Comparison of ENCODE assay signal across 8 cellular contexts in the genomic region with DNA sequence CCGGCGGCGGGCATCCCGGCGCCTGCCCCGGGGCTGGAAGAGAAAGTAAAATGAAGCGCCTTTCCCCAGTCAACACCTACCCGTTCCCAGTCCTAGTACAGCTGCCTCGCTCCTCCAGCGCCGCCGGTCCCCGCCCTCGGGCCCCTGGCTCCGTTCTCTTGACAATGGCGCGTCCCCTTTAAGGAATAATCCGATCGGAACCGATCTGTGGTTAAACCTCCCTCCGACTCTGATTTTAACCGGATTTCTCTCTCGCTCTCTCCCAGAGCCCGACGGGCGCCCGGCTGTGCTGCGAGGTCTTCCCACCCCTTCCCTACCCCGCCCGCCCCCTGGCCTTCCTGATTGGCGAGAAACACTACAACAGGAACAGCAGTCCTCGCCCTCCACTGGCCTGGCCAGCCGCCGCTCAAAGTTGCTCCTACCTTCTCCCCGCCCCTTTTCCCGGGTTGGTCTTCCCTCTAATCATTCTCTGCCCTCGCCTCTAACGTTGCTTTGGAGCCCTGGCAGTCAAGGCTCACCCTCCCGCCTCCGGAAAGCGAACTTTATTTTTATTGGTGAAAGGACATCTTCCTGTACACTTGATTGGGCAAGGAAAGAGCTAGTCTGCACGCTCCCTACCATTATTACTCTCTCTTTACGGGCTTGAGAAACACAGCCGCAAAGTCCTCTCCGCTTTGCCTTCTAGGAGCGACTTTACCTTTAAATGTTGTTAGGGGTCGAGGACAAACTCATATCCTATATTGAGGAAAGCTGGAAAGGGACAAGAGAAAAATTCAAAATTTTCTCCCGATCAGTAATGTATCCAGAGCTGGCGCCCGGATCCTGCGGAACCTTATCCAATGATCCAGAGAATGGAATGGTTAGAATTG. TPM values are rescaled to one million over a fixed set of nuclear protein-coding genes. Genes with fewer than 3 reads are reported as not detected.
DNase-seq lines count a peak whose midpoint lies in the region; ATAC-seq, FAIRE-seq and TF ChIP-seq lines count a peak whose summit lies in the region.

A gene (minus strand): TSS at position 282 of the 869 bp plus-strand sequence. CDS start 145,869 bp downstream, outside the sequence.

- H3K27me3 ChIP-seq in Loucy (ENCODE audit: insufficient read depth, low read length, poor library complexity, severe bottlenecking): no peaks in the 10 kb centered on the region

- H3K27me3 Mint-ChIP-seq in naive thymus-derived CD8-positive, alpha-beta T cell: no peaks in the 10 kb centered on the region

- peak; percentile 100 for DNase-seq in EL
- peak; percentile 66 for DNase-seq in H54 (ENCODE audit: insufficient read length, low spot score)
- DNase-seq in activated T-helper 9 cell treated with anti-CD3 and anti-CD28 coated beads, Interleukin-2, amount 50 U/mL, for 16 hours (ENCODE audit: low read depth): peak; percentile 97
- peak; percentile 99 for DNase-seq in fibroblast of mammary gland (ENCODE audit: low read depth)
- DNase-seq in naive thymus-derived CD8-positive, alpha-beta T cell: peak; percentile 92 to 99 (median 97)
- DNase-seq in stimulated activated naive CD4-positive, alpha-beta T cell treated with Interleukin-2 at 50 U/mL for 16 hours (lab: John Stamatoyannopoulos, UW): peak; percentile 99

- FAIRE-seq in H54 (lab: Jason Lieb, UNC): peak; percentile 70

- H3K4me2 ChIP-seq in Loucy (ENCODE audit: low read depth, low read length, poor library complexity, severe bottlenecking): peak within 1 kb of the TSS; percentile 90

- peaks cover 10 to 47% (median 42%) of the 10 kb centered on the region in 4 donors for H3K4me1 Mint-ChIP-seq in naive thymus-derived CD8-positive, alpha-beta T cell

- ATAC-seq in naive thymus-derived CD8-positive, alpha-beta T cell: peak; percentile 86 to 87

- H3K4me1 ChIP-seq in Loucy (ENCODE audit: insufficient read depth, low read length, poor library complexity, severe bottlenecking): peaks cover 40% of the 10 kb centered on the region

- peak within 1 kb of the TSS; percentile 87 to 97 (median 94) for H3K27ac Mint-ChIP-seq in naive thymus-derived CD8-positive, alpha-beta T cell

- peak; percentile 61 for TF ChIP-seq POLR2A in H54 (IDR thresholded peaks at IDR 0.05; ENCODE audit: low read depth, low read length)
- TF ChIP-seq POLR2A in Raji (IDR thresholded peaks at IDR 0.05; ENCODE audit: insufficient read depth, low read depth, low read length): peak; percentile 71

- no peaks in the 10 kb centered on the region for H3K36me3 ChIP-seq in Loucy (ENCODE audit: insufficient read depth, low read length)

- peaks cover 42% of the 10 kb centered on the region for H3K79me2 ChIP-seq in Loucy (ENCODE audit: insufficient read depth, low read length)

- H3K4me3 ChIP-seq in Loucy (ENCODE audit: low read length, poor library complexity, severe bottlenecking) (peak within 1 kb of the TSS; percentile 95), fibroblast of mammary gland (ENCODE audit: control insufficient read depth, low read depth, low read length) (peak within 1 kb of the TSS; percentile 87)

- H3K9ac ChIP-seq in Loucy (ENCODE audit: low read depth, low read length, poor library complexity, severe bottlenecking): peak within 1 kb of the TSS; percentile 84

- H3F3A ChIP-seq in Loucy (ENCODE audit: low read depth): no peaks in the 10 kb centered on the region

- H3K4me3 Mint-ChIP-seq in naive thymus-derived CD8-positive, alpha-beta T cell: peak within 1 kb of the TSS; percentile 86 to 96 (median 94)

- no peaks in the 10 kb centered on the region for H3K9me2 ChIP-seq in Loucy (replicated peaks; ENCODE audit: low read depth, low read length)

- H3K9me3 ChIP-seq in Loucy (ENCODE audit: insufficient read depth, low read depth, low read length): no peaks in the 10 kb centered on the region

- TF ChIP-seq CTCF in Loucy (conservative IDR thresholded peaks at IDR 0.05; ENCODE audit: low read length) (no peak), fibroblast of mammary gland (conservative IDR thresholded peaks at IDR 0.05; ENCODE audit: control insufficient read depth, insufficient read depth, low read depth, low read length) (no peak)

- H3K36me3 Mint-ChIP-seq in naive thymus-derived CD8-positive, alpha-beta T cell: peaks cover 0 to 2% (median 0%) of the 10 kb centered on the region in 3 donors

- H3K9me3 Mint-ChIP-seq in naive thymus-derived CD8-positive, alpha-beta T cell: no peaks in the 10 kb centered on the region

- H4K20me1 ChIP-seq in Loucy (ENCODE audit: insufficient read depth, low read length, poor library complexity, severe bottlenecking): peaks cover 41% of the 10 kb centered on the region

- POLR2A ChIA-PET in naive thymus-derived CD8-positive, alpha-beta T cell (lab: Charles Lee): interaction anchor here (0.7 to 2.9 kb wide), 12 partner anchors 12 to 866 kb away, joined by 3 to 22 read pairs (median 4); a partner anchor contains a TSS

- peak within 1 kb of the TSS; percentile 96 for H2AFZ ChIP-seq in Loucy (ENCODE audit: low read length)

RNA-seq across cellular contexts. Expression of the gene that starts here (rescaled TPM):
- 100 to 1,000 TPM; 111 to 119 TPM for total RNA-seq in naive thymus-derived CD8-positive, alpha-beta T cell
- polyA plus RNA-seq in naive thymus-derived CD8-positive, alpha-beta T cell: 10 to 100 TPM; 31.4 to 36.4 (median 31.6) TPM

Comparison
In these comparisons a context has a peak if more than half of its experiments do, and no peak if none do; other contexts are left out.
1. Peak in every context shown above with its lines: DNase-seq, ATAC-seq and H3K4me3 ChIP-seq.